In the genomic region with DNA sequence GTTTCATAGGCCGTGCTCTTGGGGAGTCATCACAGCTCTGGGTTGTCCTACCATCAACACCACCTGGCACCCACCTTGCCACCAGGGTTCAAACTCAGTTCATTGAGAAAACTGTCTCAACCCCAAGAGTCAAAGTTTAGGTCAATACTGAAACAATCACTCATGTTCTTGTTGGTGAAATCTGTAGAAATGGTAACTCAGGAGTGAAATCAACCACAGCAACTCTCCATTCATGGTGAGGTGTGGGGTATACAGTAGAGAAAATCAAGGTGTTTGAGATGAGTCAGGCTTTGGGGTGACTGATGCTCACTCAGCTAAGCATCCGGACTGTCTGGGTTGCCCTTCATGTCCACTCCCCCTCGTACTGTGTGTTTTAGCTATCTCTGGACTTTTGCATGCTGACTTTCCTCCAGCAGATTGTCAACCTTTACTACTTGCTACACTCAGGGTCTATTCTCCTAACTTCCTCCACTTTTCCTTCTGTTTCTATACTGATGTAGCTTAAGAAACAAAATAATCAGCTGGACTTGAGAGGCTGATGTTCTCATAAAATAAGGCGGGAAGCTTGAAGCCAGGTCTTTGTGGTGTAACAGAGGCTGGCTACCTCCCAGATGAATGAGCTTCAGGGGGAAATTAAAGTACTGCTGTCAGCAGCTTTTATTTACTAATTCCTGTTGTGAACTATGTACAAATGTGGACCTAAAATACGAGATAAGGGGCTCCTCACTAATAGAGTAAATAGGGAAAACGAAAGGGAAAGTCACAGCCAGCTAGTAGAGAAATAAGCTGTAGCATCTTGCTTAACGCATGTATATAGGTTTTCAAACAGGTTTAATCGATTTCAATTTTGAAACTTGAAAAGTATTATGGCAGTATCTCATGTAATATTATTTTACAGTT, we compare ENCODE assay signal across 9 cellular contexts.
DNase-seq lines count a peak whose midpoint lies in the region; ATAC-seq and TF ChIP-seq lines count a peak whose summit lies in the region.
"Had no signal": no experiment of that assay in that cellular context is flagged by ENCODE, and none has a peak within 500 bp of the region (broad histone marks: within the 10 kb centered on the region; RNA-seq: fewer than 3 reads in every experiment).

No MANE protein-coding gene starts in this region.

- no peak overlapping the region for H3K4me3 ChIP-seq in A673 (ENCODE audit: low read depth, low read length, poor library complexity, severe bottlenecking)
- no peak overlapping the region for H3K4me3 ChIP-seq in right cardiac atrium (ENCODE audit: low read length)

- POLR2A ChIA-PET in A673 (lab: Charles Lee; ENCODE audit: low non-redundant PET): no interaction called here

- peaks cover 35% of the 10 kb centered on the region for H3K4me1 ChIP-seq in A673 (ENCODE audit: insufficient read depth, low read length, poor library complexity, severe bottlenecking)
- H3K4me1 ChIP-seq in right cardiac atrium (ENCODE audit: control insufficient read depth, insufficient read depth, low read length): peaks cover 2% of the 10 kb centered on the region

- BruUV-seq in A673 (replicated peaks; lab: Mats Ljungman, UMichigan): no TSS peak

- H3K4me3 Mint-ChIP-seq in activated naive CD8-positive, alpha-beta T cell treated with anti-CD3 and anti-CD28 coated beads for 36 hours: peak overlapping the region; percentile 35
- H3K4me3 Mint-ChIP-seq: activated B cell treated with CpG ODN at 0.5 μM for 24 hours had no signal

- H3K27me3 ChIP-seq in A673 (replicated peaks; ENCODE audit: insufficient read depth, low read depth, low read length, poor library complexity) (no peaks in the 10 kb centered on the region), right cardiac atrium (ENCODE audit: control insufficient read depth, insufficient read depth) (no peaks in the 10 kb centered on the region)

- CTCF ChIA-PET in A673 (lab: Charles Lee): no interaction called here

- WGBS in right cardiac atrium: 73% methylated on average over 8 of the region's 8 CpGs

- peak overlapping the region; percentile 94 for H3K27ac Mint-ChIP-seq in activated naive CD8-positive, alpha-beta T cell treated with anti-CD3 and anti-CD28 coated beads for 36 hours

- peaks cover 34% of the 10 kb centered on the region for H3K4me1 Mint-ChIP-seq in activated naive CD8-positive, alpha-beta T cell treated with anti-CD3 and anti-CD28 coated beads for 36 hours

- H3K36me3 Mint-ChIP-seq in activated naive CD8-positive, alpha-beta T cell treated with anti-CD3 and anti-CD28 coated beads for 36 hours: peaks cover 2% of the 10 kb centered on the region

- peak; percentile 14 for DNase-seq in activated CD4-positive, CD25-positive, alpha-beta regulatory T cell treated with anti-CD3 and anti-CD28 coated beads, Interleukin-2, amount 50 U/mL, for 16 hours (ENCODE audit: low read depth, low spot score)
- no peak for DNase-seq in activated CD4-positive, CD25-positive, alpha-beta regulatory T cell treated with anti-CD3 and anti-CD28 coated beads, Interleukin-2, amount 50 U/mL, for 72 hours
- DNase-seq in activated naive CD8-positive, alpha-beta T cell treated with anti-CD3 and anti-CD28 coated beads for 36 hours: peak; percentile 27
- DNase-seq in stimulated activated CD4-positive, alpha-beta T cell treated with anti-CD3 and anti-CD28 coated beads, Interleukin-4, amount 100 ng/mL, for 48 hours (ENCODE audit: low read depth in 2 of 2): peak; percentile 22 to 25
- DNase-seq in A673 (ENCODE audit: low spot score) (no peak), right cardiac atrium (no peak)
- DNase-seq: activated B cell treated with CpG ODN at 0.5 μM for 24 hours had no signal

- H3K9me3 Mint-ChIP-seq in activated naive CD8-positive, alpha-beta T cell treated with anti-CD3 and anti-CD28 coated beads for 36 hours: no peaks in the 10 kb centered on the region
- H3K9me3 Mint-ChIP-seq: activated B cell treated with CpG ODN at 0.5 μM for 24 hours had no signal

- ATAC-seq in HG03175 (IDR thresholded peaks at IDR 0.05; ENCODE audit: unreplicated experiment) (peak; percentile 75), GM19455 (IDR thresholded peaks at IDR 0.05; ENCODE audit: unreplicated experiment) (no peak), right cardiac atrium (no peak)

- H3K27ac ChIP-seq in A673 (ENCODE audit: low read depth, low read length, poor library complexity, severe bottlenecking) (no peak overlapping the region), right cardiac atrium (ENCODE audit: low read length) (no peak overlapping the region)

- TF ChIP-seq CTCF in A673 (conservative IDR thresholded peaks at IDR 0.05; ENCODE audit: low read depth, low read length): no peak

- intact Hi-C loops in A673 (cut with micrococcal nuclease; ENCODE audit: unreplicated experiment): loop anchor here (10.0 kb wide), 3 partner anchors 308 to 1458 kb away; no protein-coding TSS in a partner anchor
- intact Hi-C loops in right cardiac atrium (cut with DNase I): loop anchor here (10.0 kb wide), 5 partner anchors 138 to 868 kb away; a partner anchor contains a TSS

- no peaks in the 10 kb centered on the region for H3K9me3 ChIP-seq in A673 (ENCODE audit: low read depth, low read length, poor library complexity, severe bottlenecking)
- no peaks in the 10 kb centered on the region for H3K9me3 ChIP-seq in right cardiac atrium (ENCODE audit: control insufficient read depth, low read length)

- peaks cover 12% of the 10 kb centered on the region for H3K27me3 Mint-ChIP-seq in activated naive CD8-positive, alpha-beta T cell treated with anti-CD3 and anti-CD28 coated beads for 36 hours
- H3K27me3 Mint-ChIP-seq: activated B cell treated with CpG ODN at 0.5 μM for 24 hours had no signal

- no peaks in the 10 kb centered on the region for H3K36me3 ChIP-seq in A673 (ENCODE audit: insufficient read depth, low read length, poor library complexity, severe bottlenecking)

Comparison
In these comparisons a context has a peak if more than half of its experiments do, and no peak if none do; other contexts are left out.
1. DNase-seq: peak in activated CD4-positive, CD25-positive, alpha-beta regulatory T cell treated with anti-CD3 and anti-CD28 coated beads, Interleukin-2, amount 50 U/mL, for 16 hours (single experiment), activated naive CD8-positive, alpha-beta T cell treated with anti-CD3 and anti-CD28 coated beads for 36 hours (single experiment) and stimulated activated CD4-positive, alpha-beta T cell treated with anti-CD3 and anti-CD28 coated beads, Interleukin-4, amount 100 ng/mL, for 48 hours (2 of 2); none in activated CD4-positive, CD25-positive, alpha-beta regulatory T cell treated with anti-CD3 and anti-CD28 coated beads, Interleukin-2, amount 50 U/mL, for 72 hours (single experiment), A673 (single experiment) and right cardiac atrium (0 of 3).